In the genomic region with DNA sequence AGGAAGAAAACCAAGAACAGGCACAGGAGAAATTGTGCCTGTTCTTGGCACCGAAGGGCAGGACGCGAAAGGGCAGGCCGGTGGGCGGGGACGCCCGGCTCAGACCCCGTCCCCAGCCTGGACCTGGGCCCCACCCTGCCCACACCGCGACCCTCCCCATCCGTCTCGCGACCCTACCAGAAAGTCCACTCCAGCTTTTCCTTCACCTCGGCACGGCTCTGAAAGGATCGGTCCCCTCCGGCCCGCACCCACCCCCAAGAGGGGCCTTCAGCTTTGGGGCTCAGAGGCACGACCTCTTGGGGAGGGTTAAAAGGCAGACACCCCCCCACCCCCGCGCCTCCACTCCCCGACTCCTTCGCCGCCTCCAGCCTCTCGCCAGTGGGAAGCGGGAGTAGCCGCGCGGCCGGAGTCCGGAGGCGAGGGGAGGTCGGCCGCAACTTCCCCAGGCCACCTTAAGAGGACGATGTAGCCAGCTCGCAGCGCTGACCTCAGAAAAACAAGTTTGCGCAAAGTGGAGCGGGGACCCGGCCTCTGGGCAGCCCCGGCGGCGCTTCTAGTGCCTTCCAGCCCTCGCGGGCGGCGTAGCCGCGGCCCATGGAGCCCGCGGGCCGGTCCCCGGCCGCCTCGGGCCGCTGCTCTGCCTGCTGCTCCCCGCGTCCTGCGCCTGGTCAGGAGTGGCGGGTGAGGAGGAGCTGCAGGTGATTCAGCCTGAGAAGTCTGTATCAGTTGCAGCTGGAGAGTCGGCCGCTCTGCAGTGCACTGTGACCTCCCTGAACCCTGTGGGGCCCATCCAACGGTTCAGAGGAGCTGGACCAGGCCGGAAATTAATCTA, we compare ENCODE assay signal across 11 cellular contexts. TPM values are rescaled to one million over a fixed set of nuclear protein-coding genes. Genes with fewer than 3 reads are reported as not detected.
DNase-seq lines count a peak whose midpoint lies in the region; ATAC-seq and TF ChIP-seq lines count a peak whose summit lies in the region.
"Had no signal": no experiment of that assay in that cellular context is flagged by ENCODE, and none has a peak within 500 bp of the region (broad histone marks: within the 10 kb centered on the region; RNA-seq: fewer than 3 reads in every experiment).

No MANE protein-coding gene starts in this region.

- ATAC-seq in body of pancreas = peak; percentile 74
- ATAC-seq: stimulated activated naive CD8-positive, alpha-beta T cell treated with anti-CD3 and anti-CD28 coated beads, Interleukin-15, Interleukin-2, amounts not matched to agents 100 U/mL and 50 U/mL, for 24 hours had no signal

- H3K4me3 ChIP-seq in body of pancreas = peak overlapping the region; percentile 33 to 47
- H3K4me3 ChIP-seq in iPS-20b (ENCODE audit: low read length) = peak overlapping the region; percentile 76

- H3K9me3 ChIP-seq in ES-I3 (ENCODE audit: control insufficient read depth, insufficient read depth, low read length) (no peaks in the 10 kb centered on the region), body of pancreas (no peaks in the 10 kb centered on the region), iPS-20b (ENCODE audit: insufficient read depth, low read depth, low read length) (no peaks in the 10 kb centered on the region)

- DNase-seq in body of pancreas = peak; percentile 28 to 60 (median 42)
- DNase-seq in retina = peak; percentile 79
- no peak for DNase-seq in activated effector memory CD4-positive, alpha-beta T cell treated with Interleukin-2 at 50 U/mL for 16 hours
- no peak for DNase-seq in AG08395 (ENCODE audit: low spot score)
- DNase-seq in AML-193 (lab: John Stamatoyannopoulos, UW) = no peak
- DNase-seq in D341Med (ENCODE audit: low spot score) = no peak
- DNase-seq: NCI-H82; stimulated activated naive CD8-positive, alpha-beta T cell treated with anti-CD3 and anti-CD28 coated beads, Interleukin-15, Interleukin-2, amounts not matched to agents 100 U/mL and 50 U/mL, for 24 hours had no signal

- H3K9ac ChIP-seq in ES-I3 (ENCODE audit: low read depth, low read length) = peak overlapping the region; percentile 53
- H3K9ac ChIP-seq in iPS-20b (ENCODE audit: low read depth, low read length) = peak overlapping the region; percentile 71; the same call in 1 of the 2 replicates

- TF ChIP-seq POLR2A in body of pancreas (IDR thresholded peaks at IDR 0.05) = peak in 2 of 3 donors; percentile 20 to 21

- intact Hi-C loops in body of pancreas (cut with DNase I) = no loop called here

- TF ChIP-seq CTCF in body of pancreas (IDR thresholded peaks at IDR 0.05) = no peak

- H3K27ac ChIP-seq in body of pancreas (peak overlapping the region in 3 of 4 donors; percentile 37 to 59 (median 47)), iPS-20b (ENCODE audit: low read length) (no peak overlapping the region)
- H3K27ac ChIP-seq: HL-60 had no signal

- H3K36me3 ChIP-seq in ES-I3 (ENCODE audit: insufficient read depth, low read length) (no peaks in the 10 kb centered on the region), body of pancreas (replicated peaks in 1 of 2; ENCODE audit: insufficient read depth in 1 of 2, low read depth in 2 of 2) (no peaks in the 10 kb centered on the region), iPS-20b (ENCODE audit: insufficient read depth, low read depth, low read length) (no peaks in the 10 kb centered on the region)

- H3K4me1 ChIP-seq in ES-I3 (ENCODE audit: insufficient read depth, low read length) (peaks cover 8% of the 10 kb centered on the region), body of pancreas (peaks cover 16% of the 10 kb centered on the region), iPS-20b (ENCODE audit: insufficient read depth, low read length) (0 out of 2 replicates have a peak, but pooled peaks cover 6% of the 10 kb centered on the region)

- H3K27me3 ChIP-seq in body of pancreas = no peaks in the 10 kb centered on the region
- H3K27me3 ChIP-seq in iPS-20b (ENCODE audit: insufficient read depth, low read length) = peaks cover 31% of the 10 kb centered on the region

- 1% methylated on average over 64 of the region's 64 CpGs; no CpG with 5 or more reads in 1 of the 2 donors for WGBS in body of pancreas, 2 donors

RNA-seq across cellular contexts. Expression of gene SEC14L6, which starts 4.3 kb away (rescaled TPM):
- 1 to 10 TPM in 1 of 2 donors, under 1 TPM in 1; 0.99 to 2.1 TPM for total RNA-seq in body of pancreas

RNA-seq across cellular contexts. Expression of gene GAL3ST1, which starts 32.3 kb away (rescaled TPM):
- total RNA-seq in body of pancreas = 10 to 100 TPM in 1 of 2 donors, 1 to 10 TPM in 1; 3.4 to 13.8 TPM

RNA-seq across cellular contexts. Expression of gene SEC14L4, which starts 36.7 kb away (rescaled TPM):
- total RNA-seq in body of pancreas = under 1 TPM in 1 of 2 donors, not detected in 1; 0.66 TPM

RNA-seq across cellular contexts. Expression of gene PES1, which starts 49.5 kb away (rescaled TPM):
- 10 to 100 TPM; 45.5 to 50.1 TPM for total RNA-seq in body of pancreas

Comparison
In these comparisons a context has a peak if more than half of its experiments do, and no peak if none do; other contexts are left out.
1. DNase-seq: peak in body of pancreas (4 of 4) and retina (single experiment); none in activated effector memory CD4-positive, alpha-beta T cell treated with Interleukin-2 at 50 U/mL for 16 hours (single experiment), AG08395 (single experiment), AML-193 (0 of 2) and D341Med (single experiment).